Comparison of ENCODE assay signal across 11 cellular contexts in the genomic region with DNA sequence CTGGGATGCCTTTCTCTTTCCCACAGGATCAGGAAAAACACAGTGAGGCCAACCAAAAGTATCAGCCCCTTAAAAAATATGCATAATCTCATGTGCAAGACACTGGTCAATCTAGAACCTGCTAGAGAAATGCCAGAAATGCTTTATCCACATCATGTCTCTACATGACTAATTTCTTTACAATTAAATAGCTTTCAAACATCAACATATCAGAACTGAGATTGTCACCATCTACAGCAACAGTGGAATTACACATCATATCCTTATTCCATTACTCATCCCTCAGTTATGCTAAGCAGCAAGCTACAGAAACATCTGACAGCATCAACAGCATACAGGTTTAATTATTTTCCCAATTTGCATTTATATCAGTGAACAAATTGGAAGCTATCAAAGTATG.
DNase-seq lines count a peak whose midpoint lies in the region; ATAC-seq and TF ChIP-seq lines count a peak whose summit lies in the region.
"Had no signal": no experiment of that assay in that cellular context is flagged by ENCODE, and none has a peak within 500 bp of the region (broad histone marks: within the 10 kb centered on the region; RNA-seq: fewer than 3 reads in every experiment).

No MANE protein-coding gene starts in this region.

- peaks cover 41% of the 10 kb centered on the region for H3K4me1 Mint-ChIP-seq in activated CD4-positive, alpha-beta memory T cell treated with anti-CD3 and anti-CD28 coated beads for 36 hours (ENCODE audit: low read depth)
- H3K4me1 Mint-ChIP-seq in activated CD4-positive, alpha-beta memory T cell treated with anti-CD3 and anti-CD28 coated beads, Interleukin-2, amount 10 ng/mL, durations not matched to agents 7 days and 5 days = peaks cover 21% of the 10 kb centered on the region
- peaks cover 57% of the 10 kb centered on the region for H3K4me1 Mint-ChIP-seq in stimulated activated naive CD8-positive, alpha-beta T cell treated with anti-CD3 and anti-CD28 coated beads, Interleukin-15, amount 100 ng/mL, for 72 hours
- no peaks in the 10 kb centered on the region for H3K4me1 Mint-ChIP-seq in CD14-positive monocyte

- peak overlapping the region; percentile 4 for H3K27ac Mint-ChIP-seq in activated CD4-positive, alpha-beta memory T cell treated with anti-CD3 and anti-CD28 coated beads for 36 hours
- no peak overlapping the region for H3K27ac Mint-ChIP-seq in activated CD4-positive, alpha-beta memory T cell treated with anti-CD3 and anti-CD28 coated beads, Interleukin-2, amount 10 ng/mL, durations not matched to agents 7 days and 5 days
- peak overlapping the region in 1 of 2 donors; percentile 88 for H3K27ac Mint-ChIP-seq in stimulated activated naive CD8-positive, alpha-beta T cell treated with anti-CD3 and anti-CD28 coated beads, Interleukin-15, amount 100 ng/mL, for 72 hours
- no peak overlapping the region for H3K27ac Mint-ChIP-seq in CD14-positive monocyte

- H3K79me2 ChIP-seq in SK-N-SH (ENCODE audit: insufficient read depth) = no peaks in the 10 kb centered on the region

- no peaks in the 10 kb centered on the region for H3K9me2 ChIP-seq in SK-N-SH

- POLR2A ChIA-PET in activated CD4-positive, alpha-beta memory T cell treated with anti-CD3 and anti-CD28 coated beads for 36 hours (lab: Charles Lee) = interaction anchor here (1.0 to 1.7 kb wide), 7 partner anchors 9 to 177 kb away, joined by 3 to 11 read pairs (median 6); a partner anchor contains a TSS
- POLR2A ChIA-PET in activated CD4-positive, alpha-beta memory T cell treated with anti-CD3 and anti-CD28 coated beads, Interleukin-2, amount 10 ng/mL, durations not matched to agents 7 days and 5 days (lab: Charles Lee) = no interaction called here
- POLR2A ChIA-PET in SK-N-SH (lab: Yijun Ruan, JAX) = no interaction called here

- H3K4me3 ChIP-seq in SK-N-SH (ENCODE audit: low read depth in 2 of 2, low read length in 1 of 2) (no peak overlapping the region), fibroblast of mammary gland (ENCODE audit: control insufficient read depth, low read depth, low read length) (no peak overlapping the region), H7 (ENCODE audit: insufficient read depth, low read depth, low read length) (no peak overlapping the region)
- H3K4me3 ChIP-seq: SJCRH30 had no signal

- no peak overlapping the region for H3K4me3 Mint-ChIP-seq in activated CD4-positive, alpha-beta memory T cell treated with anti-CD3 and anti-CD28 coated beads for 36 hours
- no peak overlapping the region for H3K4me3 Mint-ChIP-seq in activated CD4-positive, alpha-beta memory T cell treated with anti-CD3 and anti-CD28 coated beads, Interleukin-2, amount 10 ng/mL, durations not matched to agents 7 days and 5 days
- H3K4me3 Mint-ChIP-seq in stimulated activated naive CD8-positive, alpha-beta T cell treated with anti-CD3 and anti-CD28 coated beads, Interleukin-15, amount 100 ng/mL, for 72 hours = peak overlapping the region in 1 of 2 donors; percentile 9
- H3K4me3 Mint-ChIP-seq in CD14-positive monocyte = no peak overlapping the region

- H3K27me3 ChIP-seq in SK-N-SH (ENCODE audit: insufficient read depth) = no peaks in the 10 kb centered on the region
- no peaks in the 10 kb centered on the region for H3K27me3 ChIP-seq in H7 (ENCODE audit: control insufficient read depth, insufficient read depth, low read length)
- H3K27me3 ChIP-seq: SJCRH30 had no signal

- no peak for TF ChIP-seq RAD21 in SK-N-SH (IDR thresholded peaks at IDR 0.05; ENCODE audit: low read length)

- CTCF ChIA-PET in activated CD4-positive, alpha-beta memory T cell treated with anti-CD3 and anti-CD28 coated beads for 36 hours (lab: Charles Lee) = interaction anchor here (1.0 to 1.3 kb wide), 3 partner anchors 8 to 19 kb away, joined by 3 read pairs; no protein-coding TSS in a partner anchor
- CTCF ChIA-PET in activated CD4-positive, alpha-beta memory T cell treated with anti-CD3 and anti-CD28 coated beads, Interleukin-2, amount 10 ng/mL, durations not matched to agents 7 days and 5 days (lab: Charles Lee) = no interaction called here
- CTCF ChIA-PET in SK-N-SH (lab: Yijun Ruan, JAX) = no interaction called here

- H3K4me2 ChIP-seq in SK-N-SH = peak overlapping the region; percentile 43; the same call in 1 of the 2 replicates

- H3F3A ChIP-seq in SK-N-SH (replicated peaks; ENCODE audit: insufficient read depth) = peaks cover 24% of the 10 kb centered on the region

- H3K27me3 Mint-ChIP-seq in activated CD4-positive, alpha-beta memory T cell treated with anti-CD3 and anti-CD28 coated beads for 36 hours = no peaks in the 10 kb centered on the region
- peaks cover under 1% of the 10 kb centered on the region for H3K27me3 Mint-ChIP-seq in activated CD4-positive, alpha-beta memory T cell treated with anti-CD3 and anti-CD28 coated beads, Interleukin-2, amount 10 ng/mL, durations not matched to agents 7 days and 5 days
- no peaks in the 10 kb centered on the region for H3K27me3 Mint-ChIP-seq in stimulated activated naive CD8-positive, alpha-beta T cell treated with anti-CD3 and anti-CD28 coated beads, Interleukin-15, amount 100 ng/mL, for 72 hours
- H3K27me3 Mint-ChIP-seq in CD14-positive monocyte (ENCODE audit: low read depth in 3 of 3) = no peaks in the 10 kb centered on the region

- H3K9me3 ChIP-seq in SK-N-SH = no peaks in the 10 kb centered on the region
- H3K9me3 ChIP-seq: SJCRH30 had no signal

- no peak overlapping the region for H2AFZ ChIP-seq in SK-N-SH (ENCODE audit: low read depth)

- H3K4me1 ChIP-seq in SK-N-SH (ENCODE audit: control insufficient read depth in 1 of 2, insufficient read depth in 2 of 2, low read depth in 1 of 2, low read length in 1 of 2) = peaks cover 0 to 16% of the 10 kb centered on the region in 2 experiments; a peak in 2 of 4 replicates

- TF ChIP-seq CTCF in SK-N-SH (IDR thresholded peaks at IDR 0.05) (no peak), fibroblast of mammary gland (conservative IDR thresholded peaks at IDR 0.05; ENCODE audit: control insufficient read depth, insufficient read depth, low read depth, low read length) (no peak), CD14-positive monocyte (IDR thresholded peaks at IDR 0.05) (no peak)

- peak overlapping the region; percentile 33; the same call in 1 of the 2 replicates for H3K9ac ChIP-seq in SK-N-SH

- peak in 1 of 2 experiments; percentile 76; a peak in 2 of 4 replicates for TF ChIP-seq EP300 in SK-N-SH (IDR thresholded peaks at IDR 0.05; ENCODE audit: borderline replicate concordance in 1 of 2, low read depth in 1 of 2, low read length in 1 of 2)

- H3K36me3 Mint-ChIP-seq in activated CD4-positive, alpha-beta memory T cell treated with anti-CD3 and anti-CD28 coated beads for 36 hours = peaks cover 25% of the 10 kb centered on the region
- H3K36me3 Mint-ChIP-seq in activated CD4-positive, alpha-beta memory T cell treated with anti-CD3 and anti-CD28 coated beads, Interleukin-2, amount 10 ng/mL, durations not matched to agents 7 days and 5 days (ENCODE audit: low read depth) = peaks cover 21% of the 10 kb centered on the region
- no peaks in the 10 kb centered on the region for H3K36me3 Mint-ChIP-seq in CD14-positive monocyte

- intact Hi-C loops in activated CD4-positive, alpha-beta memory T cell treated with anti-CD3 and anti-CD28 coated beads for 36 hours (cut with micrococcal nuclease) = loop anchor here (1.0 to 2.0 kb wide), 5 partner anchors 16 to 91 kb away; a partner anchor contains a TSS
- intact Hi-C loops in CD14-positive monocyte (cut with micrococcal nuclease) = no loop called here

- peak overlapping the region; percentile 43 to 76; a peak in 3 of 4 replicates for H3K27ac ChIP-seq in SK-N-SH (ENCODE audit: low read depth in 2 of 2, low read length in 1 of 2)
- H3K27ac ChIP-seq: SJCRH30 had no signal

- H4K20me1 ChIP-seq in SK-N-SH (ENCODE audit: insufficient read depth) = no peaks in the 10 kb centered on the region

- peak; percentile 91 for ATAC-seq in stimulated activated naive CD8-positive, alpha-beta T cell treated with anti-CD3 and anti-CD28 coated beads, Interleukin-15, amount 100 ng/mL, for 72 hours
- ATAC-seq in HG03469 (IDR thresholded peaks at IDR 0.05; ENCODE audit: unreplicated experiment) = no peak

- DNase-seq in activated CD4-positive, alpha-beta memory T cell treated with anti-CD3 and anti-CD28 coated beads for 36 hours = no peak
- DNase-seq in activated CD4-positive, alpha-beta memory T cell treated with anti-CD3 and anti-CD28 coated beads, Interleukin-2, amount 10 ng/mL, durations not matched to agents 7 days and 5 days = no peak
- DNase-seq in SK-N-SH (no peak), fibroblast of mammary gland (ENCODE audit: low read depth) (peak; percentile 78), H7 (no peak), CD14-positive monocyte (ENCODE audit: low spot score) (no peak)
- no peak for DNase-seq in stimulated activated naive CD8-positive, alpha-beta T cell treated with anti-CD3 and anti-CD28 coated beads, Interleukin-15, amount 100 ng/mL, for 72 hours
- DNase-seq: cortex of kidney, kidney, SJCRH30 had no signal

- H3K36me3 ChIP-seq in SK-N-SH (replicated peaks in 1 of 2; ENCODE audit: control insufficient read depth in 1 of 2, insufficient read depth in 2 of 2, low read length in 1 of 2) = peaks cover 6 to 21% of the 10 kb centered on the region in 2 experiments
- no peaks in the 10 kb centered on the region; the same call in 1 of the 2 replicates for H3K36me3 ChIP-seq in H7 (replicated peaks; ENCODE audit: control insufficient read depth, insufficient read depth, low read length)
- H3K36me3 ChIP-seq: SJCRH30 had no signal

- H3K9me3 Mint-ChIP-seq in activated CD4-positive, alpha-beta memory T cell treated with anti-CD3 and anti-CD28 coated beads for 36 hours = no peaks in the 10 kb centered on the region
- H3K9me3 Mint-ChIP-seq in activated CD4-positive, alpha-beta memory T cell treated with anti-CD3 and anti-CD28 coated beads, Interleukin-2, amount 10 ng/mL, durations not matched to agents 7 days and 5 days = no peaks in the 10 kb centered on the region
- H3K9me3 Mint-ChIP-seq in stimulated activated naive CD8-positive, alpha-beta T cell treated with anti-CD3 and anti-CD28 coated beads, Interleukin-15, amount 100 ng/mL, for 72 hours = no peaks in the 10 kb centered on the region
- H3K9me3 Mint-ChIP-seq in CD14-positive monocyte = no peaks in the 10 kb centered on the region

TF ChIP-seq in SK-N-SH, 30 proteins besides CTCF, POLR2A, EP300 and RAD21 (continues in another document):
- TF ChIP-seq, protein P1, sequence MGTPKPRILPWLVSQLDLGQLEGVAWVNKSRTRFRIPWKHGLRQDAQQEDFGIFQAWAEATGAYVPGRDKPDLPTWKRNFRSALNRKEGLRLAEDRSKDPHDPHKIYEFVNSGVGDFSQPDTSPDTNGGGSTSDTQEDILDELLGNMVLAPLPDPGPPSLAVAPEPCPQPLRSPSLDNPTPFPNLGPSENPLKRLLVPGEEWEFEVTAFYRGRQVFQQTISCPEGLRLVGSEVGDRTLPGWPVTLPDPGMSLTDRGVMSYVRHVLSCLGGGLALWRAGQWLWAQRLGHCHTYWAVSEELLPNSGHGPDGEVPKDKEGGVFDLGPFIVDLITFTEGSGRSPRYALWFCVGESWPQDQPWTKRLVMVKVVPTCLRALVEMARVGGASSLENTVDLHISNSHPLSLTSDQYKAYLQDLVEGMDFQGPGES (IDR thresholded peaks at IDR 0.05; ENCODE audit: low read depth, low read length) = no peak
- TF ChIP-seq RFX5 (IDR thresholded peaks at IDR 0.05; ENCODE audit: low read length) (no peak), TCF12 (IDR thresholded peaks at IDR 0.05) (peak; percentile 82), FOXJ3 (CRISPR knock-in tag; IDR thresholded peaks at IDR 0.05) (no peak), JUND (IDR thresholded peaks at IDR 0.05) (peak; percentile 88)
